In the genomic region with DNA sequence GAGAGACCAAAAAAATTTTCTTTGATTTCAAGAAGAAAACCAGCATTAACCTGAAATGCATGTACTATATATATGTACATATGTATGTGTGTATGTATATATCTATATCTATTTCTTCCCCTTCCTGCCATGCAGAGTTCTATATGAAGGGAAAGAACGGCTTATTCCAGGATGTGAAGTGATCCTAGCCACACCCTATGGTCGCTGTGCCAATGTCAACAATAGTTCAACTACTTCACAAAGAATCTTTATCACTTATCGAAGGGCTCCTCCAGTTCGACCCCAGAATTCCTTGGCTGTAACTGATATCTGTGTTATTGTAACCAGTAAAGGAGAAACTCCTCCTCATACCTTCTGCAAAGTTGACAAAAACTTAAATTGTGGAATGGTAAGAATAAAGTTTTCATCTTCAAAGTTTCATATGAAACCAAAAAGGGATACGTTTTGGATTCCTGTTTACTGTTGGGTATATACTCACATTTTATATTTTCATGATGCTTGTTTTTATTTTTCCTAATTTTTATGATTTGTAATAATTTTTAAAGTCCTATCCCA, we compare ENCODE assay signal across 15 cellular contexts. TPM values are rescaled to one million over a fixed set of nuclear protein-coding genes. Genes with fewer than 3 reads are reported as not detected.
A peak's percentile ranks its signal among the peaks of the same experiment; 100 is the strongest.
DNase-seq lines count a peak whose midpoint lies in the region; ATAC-seq and TF ChIP-seq lines count a peak whose summit lies in the region.
"Had no signal": no experiment of that assay in that cellular context is flagged by ENCODE, and none has a peak within 500 bp of the region (broad histone marks: within the 10 kb centered on the region; RNA-seq: fewer than 3 reads in every experiment).

No MANE protein-coding gene starts in this region.

- H3K9me3 ChIP-seq in GM23248 (ENCODE audit: low read depth) = no peaks in the 10 kb centered on the region
- H3K9me3 ChIP-seq: BE2C, MG63 had no signal

- H4K20me1 ChIP-seq in GM23248 (ENCODE audit: insufficient read depth) = peaks cover 19% of the 10 kb centered on the region; the same call in 1 of the 2 replicates

- no peak overlapping the region for H3K4me3 ChIP-seq in GM23248
- no peak overlapping the region for H3K4me3 ChIP-seq in brain microvascular endothelial cell (ENCODE audit: low read depth, low read length)
- H3K4me3 ChIP-seq: MG63, SK-N-MC had no signal

- in situ Hi-C loops in GM23248 (cut with MboI) (no loop called here), brain microvascular endothelial cell (cut with HindIII; ENCODE audit: low pct_ligation_motif_present, low sequenced_read_pairs) (no loop called here)

- no peaks in the 10 kb centered on the region for H3K27me3 ChIP-seq in GM23248 (replicated peaks; ENCODE audit: insufficient read depth)
- no peaks in the 10 kb centered on the region for H3K27me3 ChIP-seq in brain microvascular endothelial cell (replicated peaks)
- H3K27me3 ChIP-seq: BE2C, MG63 had no signal

- ATAC-seq in HG03135 (IDR thresholded peaks at IDR 0.05; ENCODE audit: unreplicated experiment) (no peak), GM19351 (IDR thresholded peaks at IDR 0.05; ENCODE audit: unreplicated experiment) (no peak)
- ATAC-seq: activated CD8-positive, alpha-beta T cell treated with anti-CD3 and anti-CD28 coated beads for 36 hours had no signal

- CTCF ChIA-PET in GM10248 (lab: Yijun Ruan, JAX) = interaction anchor here (2.1 kb wide), 1 partner anchor 10 kb away, joined by 6 read pairs; no protein-coding TSS in a partner anchor

- POLR2A ChIA-PET in GM10248 (lab: Yijun Ruan, JAX) = no interaction called here

- DNase-seq in GM23248 (peak; percentile 6), LoVo (ENCODE audit: low spot score) (peak; percentile 70), brain microvascular endothelial cell (peak; percentile 16), left kidney (ENCODE audit: low read depth, low spot score) (peak; percentile 12), NCI-H446 (lab: John Stamatoyannopoulos, UW) (no peak), GM10248 (ENCODE audit: extremely low spot score) (no peak)
- DNase-seq: activated CD8-positive, alpha-beta T cell treated with anti-CD3 and anti-CD28 coated beads for 36 hours; anterior cingulate cortex; BE2C; MG63; NCI-H2029 treated with DMSO at 0.1 percent for 48 hours; stimulated activated CD4-positive, alpha-beta T cell treated with anti-CD3 and anti-CD28 coated beads, Interleukin-15, amount 100 ng/mL, for 24 hours had no signal

- no peaks in the 10 kb centered on the region for H3K9me2 ChIP-seq in GM23248 (ENCODE audit: insufficient read depth)

- H3K79me2 ChIP-seq in GM23248 (ENCODE audit: insufficient read depth) = peaks cover 61% of the 10 kb centered on the region

- H2AFZ ChIP-seq in GM23248 = no peak overlapping the region

- H3K36me3 ChIP-seq in GM23248 (ENCODE audit: low read depth) = peaks cover 12% of the 10 kb centered on the region; the same call in 1 of the 2 replicates
- peaks cover 5% of the 10 kb centered on the region for H3K36me3 ChIP-seq in brain microvascular endothelial cell (replicated peaks)

- H3K9ac ChIP-seq in GM23248 = no peak overlapping the region

- H3K27ac ChIP-seq in GM23248 (no peak overlapping the region), brain microvascular endothelial cell (no peak overlapping the region)
- H3K27ac ChIP-seq: SK-N-MC had no signal

- TF ChIP-seq CTCF in brain microvascular endothelial cell (IDR thresholded peaks at IDR 0.05; ENCODE audit: low read depth, low read length, missing control alignments) (no peak), GM10248 (IDR thresholded peaks at IDR 0.05; ENCODE audit: control extremely low read depth, extremely low read depth, low read depth, missing control alignments) (no peak)

- WGBS in GM23248 (ENCODE audit: low coverage in 1 of 2, low lambda C conversion rate in 2 of 2, missing lambda C conversion rate in 2 of 2), 2 experiments = 29 to 39% methylated on average over 5 of the region's 5 CpGs

- H3K4me1 ChIP-seq in GM23248 (ENCODE audit: insufficient read depth) = peaks cover 10% of the 10 kb centered on the region
- H3K4me1 ChIP-seq: BE2C had no signal

- no peaks in the 10 kb centered on the region; the same call in 1 of the 2 replicates for H3F3A ChIP-seq in GM23248 (ENCODE audit: insufficient read depth)

- no peak overlapping the region for H3K4me2 ChIP-seq in GM23248 (ENCODE audit: unreplicated experiment)

RNA-seq across cellular contexts. Expression of gene DENND4C, which starts 56.2 kb away (rescaled TPM):
- total RNA-seq in GM23248 (2014; rRNA removed; shearing (Covaris generic)) = 28.9 and 39.8 TPM in 2 replicates
- polyA plus RNA-seq in GM23248 (2016; fragmentation: Nextera tagmentation; extraction: Ambion mirVana) = 11.8 and 11.9 TPM in 2 replicates

Comparison
In these comparisons a context has a peak if more than half of its experiments do, and no peak if none do; other contexts are left out.
1. DNase-seq: peak in GM23248 (single experiment), LoVo (single experiment), brain microvascular endothelial cell (single experiment) and left kidney (single experiment); none in NCI-H446 (0 of 2) and GM10248 (single experiment).